ENCODE assay signal across 16 cellular contexts in the genomic region with DNA sequence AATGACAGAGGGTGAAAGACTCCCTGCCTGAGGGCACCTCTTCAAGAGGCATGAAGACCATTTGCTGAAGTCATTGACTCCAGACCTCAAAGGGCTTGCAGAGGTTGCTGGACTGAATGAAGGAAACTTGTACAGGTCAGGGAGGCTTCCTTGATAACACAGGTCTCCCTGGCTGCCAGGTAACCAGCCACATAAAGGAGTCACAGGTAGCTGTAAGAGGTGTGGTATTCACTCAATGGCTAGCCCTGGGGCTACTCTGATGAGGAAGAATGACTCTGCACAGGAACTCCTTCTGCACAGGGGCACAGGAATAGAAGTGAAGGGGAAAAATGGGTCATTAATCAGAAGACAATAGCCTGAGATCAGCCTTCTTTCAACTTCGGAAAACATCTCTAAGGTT.
DNase-seq lines count a peak whose midpoint lies in the region; ATAC-seq, FAIRE-seq and TF ChIP-seq lines count a peak whose summit lies in the region.
"Had no signal": no experiment of that assay in that cellular context is flagged by ENCODE, and none has a peak within 500 bp of the region (broad histone marks: within the 10 kb centered on the region; RNA-seq: fewer than 3 reads in every experiment).

No MANE protein-coding gene starts in this region.

- no peaks in the 10 kb centered on the region for H3K36me3 ChIP-seq in mammary epithelial cell (ENCODE audit: insufficient read depth, low read length)

- no peak overlapping the region for H3K9ac ChIP-seq in mammary epithelial cell (ENCODE audit: insufficient read depth, low read length)
- H3K9ac ChIP-seq: KMS-11 had no signal

- H4K20me1 ChIP-seq in mammary epithelial cell (ENCODE audit: insufficient read depth, low read length), result no peaks in the 10 kb centered on the region

- ATAC-seq in HG03095 (IDR thresholded peaks at IDR 0.05; ENCODE audit: unreplicated experiment) (no peak), omental fat pad (ENCODE audit: low FRiP score) (no peak)
- ATAC-seq: HepG2 had no signal

- FAIRE-seq in frontal cortex (lab: Jason Lieb, UNC), result no peak
- FAIRE-seq: HepG2 had no signal

- no peaks in the 10 kb centered on the region for H3K79me2 ChIP-seq in mammary epithelial cell (ENCODE audit: insufficient read depth, low read length)

- H3K4me2 ChIP-seq in mammary epithelial cell (ENCODE audit: insufficient read depth, low read depth, low read length), result no peak overlapping the region
- H3K4me2 ChIP-seq: KMS-11 had no signal

- H3K4me3 ChIP-seq in mammary epithelial cell (replicated peaks in 1 of 3; ENCODE audit: insufficient read depth in 1 of 3, low read depth in 2 of 3, low read length in 3 of 3), result no peak overlapping the region

- WGBS in mammary epithelial cell (ENCODE audit: low coverage, missing lambda C conversion rate), result 50% methylated on average over 1 of the region's 1 CpG

- no peaks in the 10 kb centered on the region for H3K27me3 ChIP-seq in mammary epithelial cell (ENCODE audit: insufficient read depth, low read length)

- TF ChIP-seq CTCF in mammary epithelial cell (conservative IDR thresholded peaks at IDR 0.05 in 1 of 2, IDR thresholded peaks at IDR 0.05 in 1 of 2; ENCODE audit: extremely low read depth in 1 of 2, insufficient read depth in 1 of 2, low read depth in 1 of 2, low read length in 2 of 2), result no peak
- TF ChIP-seq CTCF in omental fat pad (IDR thresholded peaks at IDR 0.05), result no peak

- intact Hi-C loops in mammary epithelial cell (cut with micrococcal nuclease), result no loop called here

- no TSS peak for BruUV-seq in mammary epithelial cell (replicated peaks; lab: Mats Ljungman, UMichigan)

- CTCF ChIA-PET in mammary epithelial cell (lab: Charles Lee; ENCODE audit: low non-redundant PET), result no interaction called here

- peak; percentile 38 for DNase-seq in NCI-H2196 (lab: John Stamatoyannopoulos, UW; ENCODE audit: unreplicated experiment)
- DNase-seq in NCI-H2196 treated with DMSO at 0.1 percent for 48 hours (lab: John Stamatoyannopoulos, UW; ENCODE audit: unreplicated experiment), result no peak
- DNase-seq in mammary epithelial cell, result peak; percentile 85
- peak; percentile 79 for DNase-seq in kidney tubule cell (ENCODE audit: low spot score)
- DNase-seq in frontal cortex (ENCODE audit: low spot score in 2 of 2), result no peak
- DNase-seq in stimulated activated CD8-positive, alpha-beta memory T cell treated with anti-CD3 and anti-CD28 coated beads, Interleukin-4, amount 100 ng/mL, for 48 hours, result no peak
- no peak for DNase-seq in omental fat pad (ENCODE audit: low spot score)
- DNase-seq: CD4-positive, alpha-beta memory T cell; EL; GOT3; NCI-H1092; NCI-H146; OCI-M1 had no signal

- in situ Hi-C loops in mammary epithelial cell (cut with MboI; ENCODE audit: low sequenced_read_pairs in 2 of 2), result loop anchor here in 1 of 2 donors (25.0 kb wide), 1 partner anchor 418 kb away; no protein-coding TSS in a partner anchor

- H3K27ac ChIP-seq in mammary epithelial cell (ENCODE audit: insufficient read depth, low read depth, low read length), result peak overlapping the region; percentile 45
- H3K27ac ChIP-seq: KMS-11 had no signal

- H2AFZ ChIP-seq in mammary epithelial cell (ENCODE audit: low read depth, low read length), result no peak overlapping the region

- H3K4me1 ChIP-seq in mammary epithelial cell (ENCODE audit: insufficient read depth, low read length), result peaks cover 37% of the 10 kb centered on the region

- dilution Hi-C loops in mammary epithelial cell (cut with HindIII; ENCODE audit: low sequenced_read_pairs), result no loop called here

- no peaks in the 10 kb centered on the region for H3K9me3 ChIP-seq in mammary epithelial cell (replicated peaks; ENCODE audit: insufficient read depth, low read length)

Comparison
In these comparisons a context has a peak if more than half of its experiments do, and no peak if none do; other contexts are left out.
1. DNase-seq: peak in NCI-H2196 (single experiment), mammary epithelial cell (single experiment) and kidney tubule cell (single experiment); none in NCI-H2196 treated with DMSO at 0.1 percent for 48 hours (single experiment), frontal cortex (0 of 2), stimulated activated CD8-positive, alpha-beta memory T cell treated with anti-CD3 and anti-CD28 coated beads, Interleukin-4, amount 100 ng/mL, for 48 hours (single experiment) and omental fat pad (single experiment).